Comparison of ENCODE assay signal across 8 cellular contexts in genomic region chr1:151972533-151973270, GRCh38. TPM values are rescaled to one million over a fixed set of nuclear protein-coding genes. Genes with fewer than 3 reads are reported as not detected.
DNase-seq lines count a peak whose midpoint lies in the region; ATAC-seq and TF ChIP-seq lines count a peak whose summit lies in the region.

No MANE protein-coding gene starts in this region.

- CTCF ChIA-PET in PC-3 (lab: Charles Lee) (interaction anchor here (0.6 to 1.5 kb wide), 5 partner anchors 22 to 375 kb away, joined by 3 to 8 read pairs (median 3); no protein-coding TSS in a partner anchor), mammary epithelial cell (lab: Charles Lee; ENCODE audit: low non-redundant PET) (interaction anchor here (0.6 kb wide), 1 partner anchor 210 kb away, joined by 3 read pairs; no protein-coding TSS in a partner anchor)

- H3K4me3 ChIP-seq in PC-3 (ENCODE audit: low read length) (peak overlapping the region; percentile 29), mammary epithelial cell (replicated peaks in 1 of 3; ENCODE audit: insufficient read depth in 1 of 3, low read depth in 2 of 3, low read length in 3 of 3) (peak overlapping the region in 1 of 3 experiments; percentile 3)

- dilution Hi-C loops in mammary epithelial cell (cut with HindIII; ENCODE audit: low sequenced_read_pairs), result no loop called here

- H4K20me1 ChIP-seq in PC-3 (ENCODE audit: low read length) (no peaks in the 10 kb centered on the region), mammary epithelial cell (ENCODE audit: insufficient read depth, low read length) (no peaks in the 10 kb centered on the region)

- no TSS peak for BruUV-seq in PC-3 (replicated peaks; lab: Mats Ljungman, UMichigan)
- BruUV-seq in mammary epithelial cell (replicated peaks; lab: Mats Ljungman, UMichigan), result no TSS peak

- H3K4me1 ChIP-seq in PC-3 (ENCODE audit: insufficient read depth, low read length), result peaks cover 65% of the 10 kb centered on the region
- peaks cover 67% of the 10 kb centered on the region for H3K4me1 ChIP-seq in mammary epithelial cell (ENCODE audit: insufficient read depth, low read length)

- H2AFZ ChIP-seq in PC-3 (ENCODE audit: low read length) (no peak overlapping the region), mammary epithelial cell (ENCODE audit: low read depth, low read length) (no peak overlapping the region)

- POLR2A ChIA-PET in PC-3 (lab: Charles Lee; ENCODE audit: unreplicated experiment), result interaction anchor here (0.6 to 1.2 kb wide), 7 partner anchors 8 to 37 kb away, joined by 3 to 9 read pairs (median 4); no protein-coding TSS in a partner anchor

- DNase-seq in DMS53 (lab: John Stamatoyannopoulos, UW) (peak; percentile 37), DMS53 treated with DMSO at 0.1 percent for 48 hours (lab: John Stamatoyannopoulos, UW; ENCODE audit: unreplicated experiment) (no peak), PC-3 (peak; percentile 91), mammary epithelial cell (peak; percentile 88), mucosa of gallbladder (ENCODE audit: low spot score) (peak; percentile 58), SK-N-DZ (ENCODE audit: low spot score) (no peak)

- peak overlapping the region; percentile 30 for H3K27ac ChIP-seq in PC-3 (ENCODE audit: low read length)
- peak overlapping the region; percentile 70 for H3K27ac ChIP-seq in mammary epithelial cell (ENCODE audit: insufficient read depth, low read depth, low read length)

- intact Hi-C loops in PC-3 (cut with micrococcal nuclease), result loop anchor here (1.0 kb wide), 1 partner anchor 20 kb away; no protein-coding TSS in a partner anchor
- intact Hi-C loops in mammary epithelial cell (cut with micrococcal nuclease), result no loop called here

- ATAC-seq in PC-3 (peak; percentile 76), GM21526 (IDR thresholded peaks at IDR 0.05; ENCODE audit: low FRiP score, unreplicated experiment) (no peak), HG03025 (IDR thresholded peaks at IDR 0.05; ENCODE audit: low FRiP score, unreplicated experiment) (no peak)

- H3K27me3 ChIP-seq in PC-3 (ENCODE audit: low read length) (no peaks in the 10 kb centered on the region), mammary epithelial cell (ENCODE audit: insufficient read depth, low read length) (no peaks in the 10 kb centered on the region)

- in situ Hi-C loops in mammary epithelial cell (cut with MboI; ENCODE audit: low sequenced_read_pairs in 2 of 2), result no loop called here

- H3K79me2 ChIP-seq in PC-3 (ENCODE audit: low read length) (no peaks in the 10 kb centered on the region), mammary epithelial cell (ENCODE audit: insufficient read depth, low read length) (no peaks in the 10 kb centered on the region)

- H3K9me3 ChIP-seq in PC-3 (ENCODE audit: low read length) (no peaks in the 10 kb centered on the region), mammary epithelial cell (replicated peaks; ENCODE audit: insufficient read depth, low read length) (no peaks in the 10 kb centered on the region)

- no peaks in the 10 kb centered on the region for H3F3A ChIP-seq in PC-3 (ENCODE audit: low read length, unreplicated experiment)

- H3K9ac ChIP-seq in PC-3 (ENCODE audit: low read length), result peak overlapping the region; percentile 2; the same call in 1 of the 2 replicates
- H3K9ac ChIP-seq in mammary epithelial cell (ENCODE audit: insufficient read depth, low read length), result peak overlapping the region; percentile 50

- no peaks in the 10 kb centered on the region for H3K36me3 ChIP-seq in PC-3 (ENCODE audit: low read depth, low read length)
- H3K36me3 ChIP-seq in mammary epithelial cell (ENCODE audit: insufficient read depth, low read length), result no peaks in the 10 kb centered on the region

- no peaks in the 10 kb centered on the region for H3K9me2 ChIP-seq in PC-3 (replicated peaks; ENCODE audit: low read length)

- TF ChIP-seq CTCF in PC-3 (conservative IDR thresholded peaks at IDR 0.05; ENCODE audit: low read depth, low read length) (no peak), mammary epithelial cell (conservative IDR thresholded peaks at IDR 0.05 in 1 of 2, IDR thresholded peaks at IDR 0.05 in 1 of 2; ENCODE audit: extremely low read depth in 1 of 2, insufficient read depth in 1 of 2, low read depth in 1 of 2, low read length in 2 of 2) (no peak)

- H3K4me2 ChIP-seq in PC-3 (ENCODE audit: low read length), result peak overlapping the region; percentile 72
- H3K4me2 ChIP-seq in mammary epithelial cell (ENCODE audit: insufficient read depth, low read depth, low read length), result peak overlapping the region; percentile 80

- 10% methylated on average over 7 of the region's 7 CpGs for WGBS in mammary epithelial cell (ENCODE audit: low coverage, missing lambda C conversion rate)

RNA-seq across cellular contexts. Expression of gene S100A10, which starts 21.0 kb away (rescaled TPM):
- 349 and 400 TPM in 2 replicates for total RNA-seq in PC-3 (2014; rRNA removed)
- 1,000 to 10,000 TPM in 1 of 2 donors, 100 to 1,000 TPM in 1; 213 to 2,371 TPM for total RNA-seq in mammary epithelial cell
- 1,008 TPM for polyA plus RNA-seq in mammary epithelial cell
- 997 TPM for polyA minus RNA-seq in mammary epithelial cell
- 212 TPM for total RNA-seq in mucosa of gallbladder
- not detected in 2 replicates for polyA plus RNA-seq in SK-N-DZ (2014; cell fraction: cytosol; rRNA removed)
- polyA plus RNA-seq in SK-N-DZ (2014; cell fraction: nucleus; rRNA removed), result not detected in 2 replicates

Comparison
In these comparisons a context has a peak if more than half of its experiments do, and no peak if none do; other contexts are left out.
1. DNase-seq: peak in DMS53 (single experiment), PC-3 (single experiment), mammary epithelial cell (single experiment) and mucosa of gallbladder (single experiment); none in DMS53 treated with DMSO at 0.1 percent for 48 hours (single experiment) and SK-N-DZ (single experiment).